In genomic region chr5:14893351-14893750, GRCh38 we compare ENCODE assay signal across 1 cellular context.
TF ChIP-seq lines count a peak whose summit lies in the region.

No MANE protein-coding gene starts in this region.

TF ChIP-seq in GM23338, 12 proteins besides CTCF, POLR2A, EP300 and RAD21 (continued from another document):
- TF ChIP-seq ZNF462 (CRISPR knock-in tag; IDR thresholded peaks at IDR 0.05) (no peak), ZNF114 (CRISPR knock-in tag; IDR thresholded peaks at IDR 0.05) (no peak), POLR2AphosphoS5 (IDR thresholded peaks at IDR 0.05; ENCODE audit: low read depth) (no peak), JUNB (IDR thresholded peaks at IDR 0.05; ENCODE audit: unreplicated experiment) (no peak), EZH2phosphoT487 (IDR thresholded peaks at IDR 0.05; ENCODE audit: unreplicated experiment) (no peak)
